ENCODE assay signal across 23 cellular contexts in genomic region chr7:71694678-71695077, GRCh38.
DNase-seq lines count a peak whose midpoint lies in the region; ATAC-seq lines count a peak whose summit lies in the region.
"Had no signal": no experiment of that assay in that cellular context is flagged by ENCODE, and none has a peak within 500 bp of the region (broad histone marks: within the 10 kb centered on the region; RNA-seq: fewer than 3 reads in every experiment).

No MANE protein-coding gene starts in this region.

- peaks cover 5% of the 10 kb centered on the region for H3K9me3 Mint-ChIP-seq in activated CD4-positive, alpha-beta T cell treated with anti-CD3 and anti-CD28 coated beads, Interleukin-2, amount 10 ng/mL, durations not matched to agents 7 days and 5 days

- H3K4me3 Mint-ChIP-seq in activated CD4-positive, alpha-beta T cell treated with anti-CD3 and anti-CD28 coated beads, Interleukin-2, amount 10 ng/mL, durations not matched to agents 7 days and 5 days, result no peak overlapping the region
- H3K4me3 Mint-ChIP-seq: CD4-positive, alpha-beta T cell; T-helper 1 cell treated with Interleukin-12 subunit alpha and Interleukin-12 subunit beta and Interleukin-4 antibody, amounts not matched to agents 30 μg/mL and 1 μg/mL, for 36 hours had no signal

- H3K4me1 Mint-ChIP-seq in activated CD4-positive, alpha-beta T cell treated with anti-CD3 and anti-CD28 coated beads, Interleukin-2, amount 10 ng/mL, durations not matched to agents 7 days and 5 days, result no peaks in the 10 kb centered on the region

- H3K27me3 Mint-ChIP-seq in activated CD4-positive, alpha-beta T cell treated with anti-CD3 and anti-CD28 coated beads, Interleukin-2, amount 10 ng/mL, durations not matched to agents 7 days and 5 days, result no peaks in the 10 kb centered on the region
- H3K27me3 Mint-ChIP-seq: CD4-positive, alpha-beta T cell had no signal

- CTCF ChIA-PET in activated CD4-positive, alpha-beta T cell treated with anti-CD3 and anti-CD28 coated beads, Interleukin-2, amount 10 ng/mL, durations not matched to agents 7 days and 5 days (lab: Charles Lee), result no interaction called here

- peak; percentile 51 for DNase-seq in D341Med (ENCODE audit: low spot score)
- peak; percentile 56 for DNase-seq in DMS 273 treated with DMSO at 0.1 percent for 48 hours (lab: John Stamatoyannopoulos, UW)
- peak; percentile 71 to 87 for DNase-seq in NCI-H524 (lab: John Stamatoyannopoulos, UW)
- peak; percentile 37 for DNase-seq in astrocyte of the hippocampus (ENCODE audit: low read depth, low spot score)
- DNase-seq in DMS153 treated with DMSO at 0.1 percent for 48 hours (lab: John Stamatoyannopoulos, UW; ENCODE audit: unreplicated experiment), result no peak
- no peak for DNase-seq in activated CD4-positive, alpha-beta T cell treated with anti-CD3 and anti-CD28 coated beads, Interleukin-2, amount 10 ng/mL, durations not matched to agents 7 days and 5 days
- DNase-seq: AML-193; CD4-positive, alpha-beta T cell; DMS79 treated with DMSO at 0.1 percent for 48 hours; GF-D8; Kasumi-1; NCI-H1105 treated with DMSO at 0.1 percent for 48 hours; NCI-H146; NCI-H1930; NCI-H2227 treated with DMSO at 0.1 percent for 48 hours; NCI-H510A treated with DMSO at 0.1 percent for 48 hours; RPMI8226; SHP77 treated with DMSO at 0.1 percent for 48 hours had no signal

- POLR2A ChIA-PET in activated CD4-positive, alpha-beta T cell treated with anti-CD3 and anti-CD28 coated beads, Interleukin-2, amount 10 ng/mL, durations not matched to agents 7 days and 5 days (lab: Charles Lee), result no interaction called here

- H3K27ac Mint-ChIP-seq in activated CD4-positive, alpha-beta T cell treated with anti-CD3 and anti-CD28 coated beads, Interleukin-2, amount 10 ng/mL, durations not matched to agents 7 days and 5 days, result no peak overlapping the region
- H3K27ac Mint-ChIP-seq: CD4-positive, alpha-beta T cell; T-helper 1 cell treated with Interleukin-12 subunit alpha and Interleukin-12 subunit beta and Interleukin-4 antibody, amounts not matched to agents 30 μg/mL and 1 μg/mL, for 36 hours had no signal

- ATAC-seq in GM21576 (IDR thresholded peaks at IDR 0.05; ENCODE audit: unreplicated experiment), result no peak
- ATAC-seq: A549, HepG2, K562 had no signal

- H3K36me3 Mint-ChIP-seq in activated CD4-positive, alpha-beta T cell treated with anti-CD3 and anti-CD28 coated beads, Interleukin-2, amount 10 ng/mL, durations not matched to agents 7 days and 5 days (ENCODE audit: low read depth), result no peaks in the 10 kb centered on the region

Comparison
In these comparisons a context has a peak if more than half of its experiments do, and no peak if none do; other contexts are left out.
1. DNase-seq: peak in D341Med (single experiment), DMS 273 treated with DMSO at 0.1 percent for 48 hours (single experiment), NCI-H524 (2 of 2) and astrocyte of the hippocampus (single experiment); none in DMS153 treated with DMSO at 0.1 percent for 48 hours (single experiment) and activated CD4-positive, alpha-beta T cell treated with anti-CD3 and anti-CD28 coated beads, Interleukin-2, amount 10 ng/mL, durations not matched to agents 7 days and 5 days (single experiment).